Comparison of ENCODE assay signal across 2 cellular contexts in genomic region chr6:166743925-166744653, GRCh38.
TF ChIP-seq lines count a peak whose summit lies in the region.

No MANE protein-coding gene starts in this region.

TF ChIP-seq in IMR-90, 13 proteins besides CTCF, POLR2A, EP300 and RAD21:
- TF ChIP-seq MAZ (IDR thresholded peaks at IDR 0.05; ENCODE audit: borderline replicate concordance, low read depth, low read length) (no peak), NFE2L2 (IDR thresholded peaks at IDR 0.05; ENCODE audit: low read depth, low read length) (no peak), ELK1 (IDR thresholded peaks at IDR 0.05; ENCODE audit: borderline replicate concordance, low read depth, low read length) (no peak), MXI1 (IDR thresholded peaks at IDR 0.05; ENCODE audit: borderline replicate concordance, low read depth, low read length) (no peak), SMC3 (IDR thresholded peaks at IDR 0.05; ENCODE audit: low read depth, low read length) (no peak), BHLHE40 (IDR thresholded peaks at IDR 0.05; ENCODE audit: low read depth, low read length) (peak; percentile 59; the same call in 1 of the 2 replicates), RCOR1 (IDR thresholded peaks at IDR 0.05; ENCODE audit: insufficient replicate concordance, low read length) (no peak)

TF ChIP-seq in H1, 55 proteins besides CTCF, POLR2A, EP300 and RAD21:
- TF ChIP-seq USF2 (IDR thresholded peaks at IDR 0.05; ENCODE audit: low read length) (no peak), KDM4A (IDR thresholded peaks at IDR 0.05; ENCODE audit: low read depth, low read length, severe bottlenecking) (no peak), POLR2AphosphoS5 (IDR thresholded peaks at IDR 0.05; ENCODE audit: low read depth, low read length) (no peak), RBBP5 (IDR thresholded peaks at IDR 0.05; ENCODE audit: borderline replicate concordance, low read depth, low read length) (no peak), E2F6 (IDR thresholded peaks at IDR 0.05) (no peak), SIRT6 (IDR thresholded peaks at IDR 0.05; ENCODE audit: low read length) (no peak), RXRA (IDR thresholded peaks at IDR 0.05; ENCODE audit: insufficient read depth, low read depth, low read length) (no peak), TAF1 (IDR thresholded peaks at IDR 0.05; ENCODE audit: low read depth, low read length) (no peak), NRF1 (IDR thresholded peaks at IDR 0.05; ENCODE audit: low read depth, low read length) (no peak), MAX (IDR thresholded peaks at IDR 0.05) (no peak), EGR1 (IDR thresholded peaks at IDR 0.05; ENCODE audit: borderline replicate concordance, low read depth, low read length) (no peak), BCL11A (IDR thresholded peaks at IDR 0.05; ENCODE audit: low read depth in 2 of 2, low read length in 2 of 2) (no peak), NANOG (IDR thresholded peaks at IDR 0.05; ENCODE audit: insufficient read depth, low read depth, low read length, poor library complexity, severe bottlenecking) (no peak), TEAD4 (IDR thresholded peaks at IDR 0.05; ENCODE audit: low read depth, low read length) (no peak), BACH1 (IDR thresholded peaks at IDR 0.05; ENCODE audit: low read length) (no peak), SP2 (IDR thresholded peaks at IDR 0.05; ENCODE audit: low read length) (no peak), GTF2F1 (IDR thresholded peaks at IDR 0.05; ENCODE audit: borderline replicate concordance, low read depth, low read length) (no peak)
